In genomic region chr2:214593723-214594122, GRCh38 we compare ENCODE assay signal across 12 cellular contexts.
DNase-seq lines count a peak whose midpoint lies in the region; ATAC-seq lines count a peak whose summit lies in the region.
"Had no signal": no experiment of that assay in that cellular context is flagged by ENCODE, and none has a peak within 500 bp of the region (broad histone marks: within the 10 kb centered on the region; RNA-seq: fewer than 3 reads in every experiment).

No MANE protein-coding gene starts in this region.

- H4K20me1 ChIP-seq in Karpas-422 (ENCODE audit: insufficient read depth, low read depth, low read length): no peaks in the 10 kb centered on the region

- H3K36me3 ChIP-seq in NT2/D1 (ENCODE audit: insufficient read depth, insufficient read length, low read length) (no peaks in the 10 kb centered on the region), Karpas-422 (ENCODE audit: insufficient read depth, low read length) (no peaks in the 10 kb centered on the region)

- no peaks in the 10 kb centered on the region for H3K4me1 ChIP-seq in NT2/D1 (ENCODE audit: insufficient read depth, insufficient read length)
- no peaks in the 10 kb centered on the region for H3K4me1 ChIP-seq in Karpas-422 (ENCODE audit: low read length)

- no peak for ATAC-seq in HG03135 (IDR thresholded peaks at IDR 0.05; ENCODE audit: unreplicated experiment)
- ATAC-seq: naive thymus-derived CD4-positive, alpha-beta T cell had no signal

- no peak overlapping the region for H2AFZ ChIP-seq in Karpas-422 (ENCODE audit: low read length)

- H3K27me3 ChIP-seq in NT2/D1 (ENCODE audit: insufficient read depth, insufficient read length) (peaks cover 52% of the 10 kb centered on the region), Karpas-422 (ENCODE audit: low read length) (no peaks in the 10 kb centered on the region)

- DNase-seq in EL (peak; percentile 93), NT2/D1 (ENCODE audit: low read depth, low spot score) (peak; percentile 80), fibroblast of the conjunctiva (ENCODE audit: low read depth) (peak; percentile 16), non-pigmented ciliary epithelial cell (ENCODE audit: low read depth) (peak; percentile 67), foreskin melanocyte (no peak), Karpas-422 (no peak), activated gamma-delta T cell treated with Interleukin-2 at 50 U/mL for 16 hours (no peak)
- DNase-seq: caudate nucleus; naive thymus-derived CD4-positive, alpha-beta T cell; NK-92 treated with Interleukin-12 subunit alpha and Interleukin-12 subunit beta, amount 100 ng/mL, for 24 hours; stimulated activated CD4-positive, alpha-beta T cell treated with anti-CD3 and anti-CD28 coated beads, Interleukin-4, amount 100 ng/mL, for 4 hours had no signal

- H3K4me3 ChIP-seq in NT2/D1 (ENCODE audit: insufficient read length, low read depth) (no peak overlapping the region), Karpas-422 (ENCODE audit: low read length) (no peak overlapping the region)

- H3K9me3 ChIP-seq in NT2/D1 (ENCODE audit: insufficient read depth, low read length): no peaks in the 10 kb centered on the region
- H3K9me3 ChIP-seq in Karpas-422 (ENCODE audit: low read length): no peaks in the 10 kb centered on the region

- no peaks in the 10 kb centered on the region for H3K79me2 ChIP-seq in Karpas-422 (ENCODE audit: low read length)

- H3K9me2 ChIP-seq in Karpas-422 (replicated peaks; ENCODE audit: insufficient read depth, low read length): no peaks in the 10 kb centered on the region

- H3K4me2 ChIP-seq in Karpas-422 (ENCODE audit: low read depth, low read length, poor library complexity, severe bottlenecking): no peak overlapping the region

- no peak overlapping the region for H3K27ac ChIP-seq in Karpas-422 (ENCODE audit: low read length)

- H3K9ac ChIP-seq in NT2/D1 (ENCODE audit: insufficient read length, low read depth): no peak overlapping the region
- no peak overlapping the region for H3K9ac ChIP-seq in Karpas-422 (ENCODE audit: low read length)

Comparison
In these comparisons a context has a peak if more than half of its experiments do, and no peak if none do; other contexts are left out.
1. DNase-seq: peak in EL (single experiment), NT2/D1 (single experiment), fibroblast of the conjunctiva (single experiment) and non-pigmented ciliary epithelial cell (single experiment); none in foreskin melanocyte (single experiment), Karpas-422 (single experiment) and activated gamma-delta T cell treated with Interleukin-2 at 50 U/mL for 16 hours (single experiment).